8 cellular contexts compared by ENCODE assay signal in the genomic region with DNA sequence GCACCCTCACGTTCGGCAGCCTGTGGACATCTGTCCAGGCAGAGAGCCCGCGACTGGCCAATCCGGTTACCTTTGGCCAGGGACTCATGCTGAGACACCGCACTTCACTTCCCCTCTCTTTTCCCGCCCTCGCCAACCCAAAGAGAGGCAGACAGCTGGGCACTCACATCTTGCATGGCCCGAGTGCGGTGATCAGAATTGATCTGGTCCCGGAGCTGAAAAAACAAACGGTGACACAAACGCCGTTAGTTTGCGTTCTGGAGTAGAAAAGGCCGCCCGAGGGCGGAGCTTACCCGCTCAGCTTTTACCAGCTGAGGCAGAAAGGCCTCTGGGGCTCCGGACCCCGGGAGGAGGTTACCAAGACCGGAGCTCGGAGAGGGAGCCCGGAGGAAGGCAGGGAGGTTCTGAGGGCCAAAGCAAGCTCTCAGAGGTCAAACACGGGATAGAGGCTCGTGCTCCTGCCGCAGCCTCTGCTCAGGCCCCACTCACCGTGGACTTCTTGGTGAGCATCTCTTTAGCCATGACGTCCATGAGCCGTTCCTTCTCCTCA. TPM values are rescaled to one million over a fixed set of nuclear protein-coding genes. Genes with fewer than 3 reads are reported as not detected.
A peak's percentile ranks its signal among the peaks of the same experiment; 100 is the strongest.
DNase-seq lines count a peak whose midpoint lies in the region; ATAC-seq and TF ChIP-seq lines count a peak whose summit lies in the region.

No MANE protein-coding gene starts in this region.

- TF ChIP-seq CTCF in GM12864 (IDR thresholded peaks at IDR 0.05; ENCODE audit: low read depth, low read length, missing control alignments) = no peak
- no peak for TF ChIP-seq CTCF in fibroblast of lung (conservative IDR thresholded peaks at IDR 0.05 in 1 of 2, IDR thresholded peaks at IDR 0.05 in 1 of 2; ENCODE audit: low read depth in 1 of 2, low read length in 2 of 2)

- no peaks in the 10 kb centered on the region for H4K20me1 ChIP-seq in fibroblast of lung (ENCODE audit: control insufficient read depth, extremely low read depth, insufficient read depth, low read length)

- H3K27me3 ChIP-seq in MG63 (no peaks in the 10 kb centered on the region), fibroblast of lung (ENCODE audit: control insufficient read depth, insufficient read depth, low read length) (no peaks in the 10 kb centered on the region), neuron (ENCODE audit: insufficient read depth, low read length) (no peaks in the 10 kb centered on the region)

- peak overlapping the region; percentile 81 for H3K27ac ChIP-seq in fibroblast of lung (ENCODE audit: insufficient read depth, low read length)

- DNase-seq in GM12864 (ENCODE audit: low read depth) (no peak), MG63 (peak; percentile 48), fibroblast of lung (ENCODE audit: low read depth in 2 of 2) (peak; percentile 29 to 46), putamen (ENCODE audit: low spot score) (no peak)
- peak; percentile 72 for DNase-seq in activated CD8-positive, alpha-beta memory T cell treated with anti-CD3 and anti-CD28 coated beads, Interleukin-2, amount 50 U/mL, for 48 hours
- no peak for DNase-seq in central memory CD4-positive, alpha-beta T cell

- no peaks in the 10 kb centered on the region for H3K4me1 ChIP-seq in fibroblast of lung (ENCODE audit: control insufficient read depth, extremely low read depth, insufficient read depth, low read length)
- H3K4me1 ChIP-seq in neuron (ENCODE audit: insufficient read depth, low read length) = peaks cover 10% of the 10 kb centered on the region

- H3K4me3 ChIP-seq in GM12864 (ENCODE audit: low read depth, low read length) (peak overlapping the region; percentile 98), MG63 (peak overlapping the region; percentile 82), fibroblast of lung (replicated peaks in 1 of 4; ENCODE audit: control extremely low read depth in 1 of 4, insufficient read depth in 1 of 4, low read depth in 3 of 4, low read length in 4 of 4) (peak overlapping the region; percentile 80 to 93 (median 88)), neuron (ENCODE audit: low read length) (peak overlapping the region; percentile 88)

- peaks cover 25% of the 10 kb centered on the region for H3K79me2 ChIP-seq in fibroblast of lung (ENCODE audit: control insufficient read depth, insufficient read depth, low read length)

- H2AFZ ChIP-seq in fibroblast of lung (ENCODE audit: low read length) = peak overlapping the region; percentile 86
- H2AFZ ChIP-seq in neuron (ENCODE audit: low read depth, low read length) = peak overlapping the region; percentile 8

- H3K36me3 ChIP-seq in MG63 = peaks cover 36% of the 10 kb centered on the region
- H3K36me3 ChIP-seq in fibroblast of lung (ENCODE audit: control insufficient read depth, insufficient read depth, low read length) = peaks cover 9% of the 10 kb centered on the region
- peaks cover 28% of the 10 kb centered on the region for H3K36me3 ChIP-seq in neuron (ENCODE audit: insufficient read depth, low read length)

- ATAC-seq in GM21825 (IDR thresholded peaks at IDR 0.05; ENCODE audit: unreplicated experiment) = peak; percentile 32

- H3K9me3 ChIP-seq in MG63 (no peaks in the 10 kb centered on the region), fibroblast of lung (ENCODE audit: control insufficient read depth, insufficient read depth, low read depth, low read length) (no peaks in the 10 kb centered on the region), neuron (ENCODE audit: low read length) (no peaks in the 10 kb centered on the region)

- peak overlapping the region; percentile 59 for H3K9ac ChIP-seq in fibroblast of lung (ENCODE audit: insufficient read depth, low read length)

- H3K4me2 ChIP-seq in fibroblast of lung (ENCODE audit: extremely low read depth, insufficient read depth, low read length) = peak overlapping the region; percentile 18

RNA-seq across cellular contexts. Expression of gene SF3A3, which starts 0.4 kb away (rescaled TPM):
- total RNA-seq in MG63 (2014; rRNA removed; shearing (Covaris generic); ENCODE audit: low replicate concordance) = 91.1 and 159 TPM in 2 replicates
- total RNA-seq in fibroblast of lung = 72.3 and 97.8 TPM in 2 replicates
- 60.3 and 62.4 TPM in 2 replicates for polyA plus RNA-seq in fibroblast of lung
- polyA plus RNA-seq in fibroblast of lung (2012) = 61.1 and 76.1 TPM in 2 replicates
- polyA minus RNA-seq in fibroblast of lung (ENCODE audit: low replicate concordance) = 8.6 and 17.5 TPM in 2 replicates

RNA-seq across cellular contexts. Expression of gene FHL3, which starts 15.9 kb away (rescaled TPM):
- total RNA-seq in MG63 (2014; rRNA removed; shearing (Covaris generic); ENCODE audit: low replicate concordance) = 13.7 and 26.0 TPM in 2 replicates
- 13.9 and 14.4 TPM in 2 replicates for total RNA-seq in fibroblast of lung
- polyA plus RNA-seq in fibroblast of lung = 14.7 and 25.0 TPM in 2 replicates
- polyA plus RNA-seq in fibroblast of lung (2012) = 44.6 and 64.8 TPM in 2 replicates
- 129 and 132 TPM in 2 replicates for polyA minus RNA-seq in fibroblast of lung (ENCODE audit: low replicate concordance)

RNA-seq across cellular contexts. Expression of gene UTP11, which starts 23.1 kb away (rescaled TPM):
- 101 and 200 TPM in 2 replicates for total RNA-seq in MG63 (2014; rRNA removed; shearing (Covaris generic); ENCODE audit: low replicate concordance)
- 34.8 and 39.5 TPM in 2 replicates for total RNA-seq in fibroblast of lung
- 56.5 and 63.7 TPM in 2 replicates for polyA plus RNA-seq in fibroblast of lung
- 57.6 and 60.0 TPM in 2 replicates for polyA plus RNA-seq in fibroblast of lung (2012)
- 2.5 and 9.0 TPM in 2 replicates for polyA minus RNA-seq in fibroblast of lung (ENCODE audit: low replicate concordance)

RNA-seq across cellular contexts. Expression of gene INPP5B, which starts 42.6 kb away (rescaled TPM):
- total RNA-seq in MG63 (2014; rRNA removed; shearing (Covaris generic); ENCODE audit: low replicate concordance) = 12.4 and 19.2 TPM in 2 replicates
- 42.1 and 55.0 TPM in 2 replicates for total RNA-seq in fibroblast of lung
- polyA plus RNA-seq in fibroblast of lung = 18.8 and 23.6 TPM in 2 replicates
- polyA plus RNA-seq in fibroblast of lung (2012) = 9.5 and 10.6 TPM in 2 replicates
- polyA minus RNA-seq in fibroblast of lung (ENCODE audit: low replicate concordance) = 16.1 and 30.9 TPM in 2 replicates

RNA-seq across cellular contexts. Expression of gene POU3F1, which starts 57.1 kb away (rescaled TPM):
- total RNA-seq in MG63 (2014; rRNA removed; shearing (Covaris generic); ENCODE audit: low replicate concordance) = not detected in 2 replicates
- total RNA-seq in fibroblast of lung = under 0.01 TPM in 1 of 2 replicates, not detected in the other
- not detected in 2 replicates for polyA plus RNA-seq in fibroblast of lung
- not detected in 2 replicates for polyA plus RNA-seq in fibroblast of lung (2012)
- not detected in 2 replicates for polyA minus RNA-seq in fibroblast of lung (ENCODE audit: low replicate concordance)

Comparison
In these comparisons a context has a peak if more than half of its experiments do, and no peak if none do; other contexts are left out.
1. DNase-seq: peak in MG63 (single experiment), activated CD8-positive, alpha-beta memory T cell treated with anti-CD3 and anti-CD28 coated beads, Interleukin-2, amount 50 U/mL, for 48 hours (single experiment) and fibroblast of lung (2 of 2); none in GM12864 (single experiment), central memory CD4-positive, alpha-beta T cell (single experiment) and putamen (single experiment).
2. Peak in every context shown above with its lines, with median percentiles within 50 percentile points of each other: H3K4me3 ChIP-seq.